9 cellular contexts compared by ENCODE assay signal in the genomic region with DNA sequence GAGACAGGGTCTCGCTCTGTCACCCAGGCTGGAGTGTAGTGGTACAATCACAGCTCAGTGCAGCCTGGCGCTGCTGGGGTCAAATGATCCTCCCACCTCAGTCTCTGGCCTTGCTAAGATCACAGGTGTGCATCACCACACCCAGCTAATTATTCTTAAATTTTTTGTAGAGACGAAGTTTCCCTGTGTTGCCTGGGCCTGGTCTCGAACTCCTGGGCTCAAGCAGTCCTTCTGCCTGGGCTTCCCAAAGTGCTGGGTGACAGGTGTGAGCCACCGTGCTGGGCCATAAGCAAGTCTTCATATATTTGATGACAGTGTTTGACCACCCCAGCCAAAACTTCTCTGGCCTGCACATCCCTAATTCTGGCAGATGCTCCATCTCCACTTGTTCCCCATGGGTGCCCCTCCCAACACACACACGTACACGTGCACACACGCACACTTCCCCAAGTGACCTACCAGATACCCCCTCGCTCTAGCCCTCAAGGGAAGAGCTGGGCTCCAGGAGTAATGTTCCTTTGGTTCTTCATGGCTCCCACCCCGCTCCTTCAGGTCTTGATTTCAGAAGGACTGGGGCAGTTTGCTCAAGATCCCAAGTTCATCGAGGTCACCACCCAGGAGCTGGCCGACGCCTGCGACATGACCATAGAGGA.
DNase-seq lines count a peak whose midpoint lies in the region; ATAC-seq lines count a peak whose summit lies in the region.
"Had no signal": no experiment of that assay in that cellular context is flagged by ENCODE, and none has a peak within 500 bp of the region (broad histone marks: within the 10 kb centered on the region; RNA-seq: fewer than 3 reads in every experiment).

No MANE protein-coding gene starts in this region.

- H3K27me3 Mint-ChIP-seq in activated CD8-positive, alpha-beta memory T cell treated with anti-CD3 and anti-CD28 coated beads, Interleukin-2, amount 10 ng/mL, durations not matched to agents 7 days and 5 days = peaks cover 8% of the 10 kb centered on the region
- peaks cover 16% of the 10 kb centered on the region for H3K27me3 Mint-ChIP-seq in activated CD4-positive, alpha-beta memory T cell treated with anti-CD3 and anti-CD28 coated beads, Interleukin-2, amount 10 ng/mL, durations not matched to agents 7 days and 5 days
- peaks cover 7 to 12% (median 8%) of the 10 kb centered on the region in 3 donors for H3K27me3 Mint-ChIP-seq in immature natural killer cell (ENCODE audit: low read depth in 3 of 3)
- peaks cover under 1 to 5% of the 10 kb centered on the region in 2 donors for H3K27me3 Mint-ChIP-seq in stimulated activated naive B cell treated with anti-CD40 and anti-IgM and Interleukin-4, amounts not matched to agents 10 μg/mL and 1 μg/mL and 100 μg/mL, for 72 hours

- no peak for ATAC-seq in activated CD8-positive, alpha-beta memory T cell treated with anti-CD3 and anti-CD28 coated beads, Interleukin-2, amount 10 ng/mL, durations not matched to agents 7 days and 5 days
- ATAC-seq in stimulated activated naive B cell treated with anti-CD40 and anti-IgM and Interleukin-4, amounts not matched to agents 10 μg/mL and 1 μg/mL and 100 μg/mL, for 72 hours (replicated peaks) = peak in 1 of 2 donors; percentile 13
- ATAC-seq in GM21515 (IDR thresholded peaks at IDR 0.05; ENCODE audit: unreplicated experiment) (no peak), GM18861 (IDR thresholded peaks at IDR 0.05; ENCODE audit: unreplicated experiment) (no peak)

- CTCF ChIA-PET in activated CD8-positive, alpha-beta memory T cell treated with anti-CD3 and anti-CD28 coated beads, Interleukin-2, amount 10 ng/mL, durations not matched to agents 7 days and 5 days (lab: Charles Lee) = interaction anchor here (1.0 to 4.4 kb wide), 9 partner anchors 7 to 200 kb away, joined by 3 to 23 read pairs (median 5); a partner anchor contains a TSS
- CTCF ChIA-PET in activated CD4-positive, alpha-beta memory T cell treated with anti-CD3 and anti-CD28 coated beads, Interleukin-2, amount 10 ng/mL, durations not matched to agents 7 days and 5 days (lab: Charles Lee) = interaction anchor here (0.6 to 3.1 kb wide), 11 partner anchors 8 to 123 kb away, joined by 3 to 14 read pairs (median 4); a partner anchor contains a TSS

- POLR2A ChIA-PET in activated CD4-positive, alpha-beta memory T cell treated with anti-CD3 and anti-CD28 coated beads, Interleukin-2, amount 10 ng/mL, durations not matched to agents 7 days and 5 days (lab: Charles Lee) = interaction anchor here (0.8 to 2.4 kb wide), 14 partner anchors 8 to 187 kb away, joined by 3 to 35 read pairs (median 4); a partner anchor contains a TSS

- peak; percentile 39 for DNase-seq in activated CD8-positive, alpha-beta memory T cell treated with anti-CD3 and anti-CD28 coated beads, Interleukin-2, amount 10 ng/mL, durations not matched to agents 7 days and 5 days
- no peak for DNase-seq in activated CD8-positive, alpha-beta memory T cell treated with anti-CD3 and anti-CD28 coated beads for 24 hours
- no peak for DNase-seq in activated CD4-positive, alpha-beta memory T cell treated with anti-CD3 and anti-CD28 coated beads, Interleukin-2, amount 10 ng/mL, durations not matched to agents 7 days and 5 days
- DNase-seq in immature natural killer cell (peak in 1 of 3 donors; percentile 5), DMS114 treated with DMSO at 0.1 percent for 48 hours (lab: John Stamatoyannopoulos, UW; ENCODE audit: unreplicated experiment) (no peak)
- DNase-seq in stimulated activated naive B cell treated with anti-CD40 and anti-IgM and Interleukin-4, amounts not matched to agents 10 μg/mL and 1 μg/mL and 100 μg/mL, for 72 hours = no peak
- DNase-seq: occipital lobe had no signal

- peaks cover 36% of the 10 kb centered on the region for H3K4me1 Mint-ChIP-seq in activated CD8-positive, alpha-beta memory T cell treated with anti-CD3 and anti-CD28 coated beads, Interleukin-2, amount 10 ng/mL, durations not matched to agents 7 days and 5 days
- peaks cover 29% of the 10 kb centered on the region for H3K4me1 Mint-ChIP-seq in activated CD4-positive, alpha-beta memory T cell treated with anti-CD3 and anti-CD28 coated beads, Interleukin-2, amount 10 ng/mL, durations not matched to agents 7 days and 5 days
- peaks cover 50 to 57% of the 10 kb centered on the region in 2 donors for H3K4me1 Mint-ChIP-seq in immature natural killer cell
- H3K4me1 Mint-ChIP-seq in stimulated activated naive B cell treated with anti-CD40 and anti-IgM and Interleukin-4, amounts not matched to agents 10 μg/mL and 1 μg/mL and 100 μg/mL, for 72 hours = peaks cover 21 to 23% of the 10 kb centered on the region in 2 donors

- no peaks in the 10 kb centered on the region for H3K36me3 Mint-ChIP-seq in activated CD8-positive, alpha-beta memory T cell treated with anti-CD3 and anti-CD28 coated beads, Interleukin-2, amount 10 ng/mL, durations not matched to agents 7 days and 5 days
- no peaks in the 10 kb centered on the region for H3K36me3 Mint-ChIP-seq in activated CD4-positive, alpha-beta memory T cell treated with anti-CD3 and anti-CD28 coated beads, Interleukin-2, amount 10 ng/mL, durations not matched to agents 7 days and 5 days (ENCODE audit: low read depth)
- H3K36me3 Mint-ChIP-seq in immature natural killer cell = no peaks in the 10 kb centered on the region
- no peaks in the 10 kb centered on the region for H3K36me3 Mint-ChIP-seq in stimulated activated naive B cell treated with anti-CD40 and anti-IgM and Interleukin-4, amounts not matched to agents 10 μg/mL and 1 μg/mL and 100 μg/mL, for 72 hours

- H3K9me3 Mint-ChIP-seq in activated CD8-positive, alpha-beta memory T cell treated with anti-CD3 and anti-CD28 coated beads, Interleukin-2, amount 10 ng/mL, durations not matched to agents 7 days and 5 days (ENCODE audit: low read depth) = no peaks in the 10 kb centered on the region
- no peaks in the 10 kb centered on the region for H3K9me3 Mint-ChIP-seq in activated CD4-positive, alpha-beta memory T cell treated with anti-CD3 and anti-CD28 coated beads, Interleukin-2, amount 10 ng/mL, durations not matched to agents 7 days and 5 days
- H3K9me3 Mint-ChIP-seq in immature natural killer cell = peaks cover 0 to 1% (median 0%) of the 10 kb centered on the region in 6 donors
- H3K9me3 Mint-ChIP-seq in stimulated activated naive B cell treated with anti-CD40 and anti-IgM and Interleukin-4, amounts not matched to agents 10 μg/mL and 1 μg/mL and 100 μg/mL, for 72 hours = no peaks in the 10 kb centered on the region

- peak overlapping the region; percentile 87 for H3K27ac Mint-ChIP-seq in activated CD8-positive, alpha-beta memory T cell treated with anti-CD3 and anti-CD28 coated beads, Interleukin-2, amount 10 ng/mL, durations not matched to agents 7 days and 5 days
- peak overlapping the region; percentile 85 for H3K27ac Mint-ChIP-seq in activated CD4-positive, alpha-beta memory T cell treated with anti-CD3 and anti-CD28 coated beads, Interleukin-2, amount 10 ng/mL, durations not matched to agents 7 days and 5 days
- peak overlapping the region; percentile 70 to 95 (median 91) for H3K27ac Mint-ChIP-seq in immature natural killer cell
- peak overlapping the region; percentile 82 for H3K27ac Mint-ChIP-seq in stimulated activated naive B cell treated with anti-CD40 and anti-IgM and Interleukin-4, amounts not matched to agents 10 μg/mL and 1 μg/mL and 100 μg/mL, for 72 hours

- peak overlapping the region; percentile 81 for H3K4me3 Mint-ChIP-seq in activated CD8-positive, alpha-beta memory T cell treated with anti-CD3 and anti-CD28 coated beads, Interleukin-2, amount 10 ng/mL, durations not matched to agents 7 days and 5 days
- H3K4me3 Mint-ChIP-seq in activated CD4-positive, alpha-beta memory T cell treated with anti-CD3 and anti-CD28 coated beads, Interleukin-2, amount 10 ng/mL, durations not matched to agents 7 days and 5 days = peak overlapping the region; percentile 82
- H3K4me3 Mint-ChIP-seq in immature natural killer cell = peak overlapping the region; percentile 90 to 99 (median 94)
- H3K4me3 Mint-ChIP-seq in stimulated activated naive B cell treated with anti-CD40 and anti-IgM and Interleukin-4, amounts not matched to agents 10 μg/mL and 1 μg/mL and 100 μg/mL, for 72 hours = peak overlapping the region; percentile 89 to 94
